ENCODE assay signal across 18 cellular contexts in the genomic region with DNA sequence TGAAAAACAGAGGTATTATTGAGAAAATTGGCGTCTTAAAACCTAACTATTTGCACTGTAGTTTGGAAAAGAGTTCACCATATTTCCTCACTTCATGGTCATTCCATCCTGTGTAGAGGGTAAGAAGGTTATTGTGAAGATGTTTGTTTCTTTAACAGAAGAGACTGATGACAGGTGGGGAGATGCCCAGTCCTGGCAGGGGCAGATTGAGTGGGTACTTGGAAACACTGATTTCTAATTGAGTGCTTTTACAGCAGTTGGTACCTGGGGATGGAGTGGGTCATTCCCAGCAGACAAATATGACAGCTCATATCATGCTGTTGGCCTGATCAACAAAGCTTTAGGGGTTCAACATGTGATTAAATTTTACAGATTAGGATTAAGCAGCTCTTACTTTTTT.
"Had no signal": no experiment of that assay in that cellular context is flagged by ENCODE, and none has a peak within 500 bp of the region (broad histone marks: within the 10 kb centered on the region; RNA-seq: fewer than 3 reads in every experiment).

No MANE protein-coding gene starts in this region.

- H3K9me3 ChIP-seq: esophagus muscularis mucosa, lower lobe of right lung, ovary, tibial nerve had no signal

- H3K27me3 ChIP-seq: esophagus muscularis mucosa, ovary, tibial nerve had no signal

- DNase-seq: activated CD4-positive, alpha-beta memory T cell treated with anti-CD3 and anti-CD28 coated beads for 36 hours; activated T-cell treated with anti-CD3 and anti-CD28 coated beads for 4 hours; dermis blood vessel endothelial cell; effector memory CD4-positive, alpha-beta T cell; left cardiac atrium; lower lobe of right lung; natural killer cell; ovary; stimulated activated CD4-positive, alpha-beta T cell treated with anti-CD3 and anti-CD28 coated beads, Interleukin-4, amount 100 ng/mL, for 4 hours; stimulated activated naive CD4-positive, alpha-beta T cell treated with Interleukin-2 at 50 U/mL for 16 hours; substantia nigra had no signal

- ATAC-seq: lower lobe of right lung, sciatic nerve had no signal

- H3K4me3 ChIP-seq: esophagus muscularis mucosa, lower lobe of right lung, ovary, smooth muscle cell, tibial nerve had no signal

- H3K27ac ChIP-seq: lower lobe of right lung, ovary had no signal

- FAIRE-seq: TTC549 had no signal

- H3K9me3 Mint-ChIP-seq: activated CD4-positive, alpha-beta memory T cell treated with anti-CD3 and anti-CD28 coated beads for 36 hours; activated T-helper 1 cell treated with anti-CD3 and anti-CD28 coated beads, Interleukin-12 subunit alpha, Interleukin-12 subunit beta, Interleukin-2, Interleukin-4 antibody, amounts not matched to agents 30 ng/mL and 10 ng/mL and 1 ng/mL, durations not matched to agents 14 hours and 24 hours and 36 hours; natural killer cell had no signal

- H3K27ac Mint-ChIP-seq: activated CD4-positive, alpha-beta memory T cell treated with anti-CD3 and anti-CD28 coated beads for 36 hours; activated naive CD8-positive, alpha-beta T cell; activated T-helper 1 cell treated with anti-CD3 and anti-CD28 coated beads, Interleukin-12 subunit alpha, Interleukin-12 subunit beta, Interleukin-2, Interleukin-4 antibody, amounts not matched to agents 30 ng/mL and 10 ng/mL and 1 ng/mL, durations not matched to agents 14 hours and 24 hours and 36 hours; natural killer cell had no signal

- H3K36me3 Mint-ChIP-seq: activated CD4-positive, alpha-beta memory T cell treated with anti-CD3 and anti-CD28 coated beads for 36 hours; activated naive CD8-positive, alpha-beta T cell; natural killer cell had no signal

- H3K4me2 ChIP-seq: smooth muscle cell had no signal

- H3K36me3 ChIP-seq: lower lobe of right lung, ovary, tibial nerve had no signal

- H3K27me3 Mint-ChIP-seq: activated CD4-positive, alpha-beta memory T cell treated with anti-CD3 and anti-CD28 coated beads for 36 hours; activated naive CD8-positive, alpha-beta T cell had no signal

- H3K4me3 Mint-ChIP-seq: activated CD4-positive, alpha-beta memory T cell treated with anti-CD3 and anti-CD28 coated beads for 36 hours; activated naive CD8-positive, alpha-beta T cell; activated T-helper 1 cell treated with anti-CD3 and anti-CD28 coated beads, Interleukin-12 subunit alpha, Interleukin-12 subunit beta, Interleukin-2, Interleukin-4 antibody, amounts not matched to agents 30 ng/mL and 10 ng/mL and 1 ng/mL, durations not matched to agents 14 hours and 24 hours and 36 hours; natural killer cell had no signal
